In genomic region chr9:136726631-136727191, GRCh38 we compare ENCODE assay signal across 6 cellular contexts. TPM values are rescaled to one million over a fixed set of nuclear protein-coding genes. Genes with fewer than 3 reads are reported as not detected.
DNase-seq lines count a peak whose midpoint lies in the region; ATAC-seq lines count a peak whose summit lies in the region.

No MANE protein-coding gene starts in this region.

- H3K27ac Mint-ChIP-seq in stimulated activated naive CD8-positive, alpha-beta T cell treated with anti-CD3 and anti-CD28 coated beads, Interleukin-15, Interleukin-2, amounts not matched to agents 100 ng/mL and 50 ng/mL, for 24 hours = peak overlapping the region; percentile 99
- H3K27ac Mint-ChIP-seq in activated naive CD4-positive, alpha-beta T cell treated with anti-CD3 and anti-CD28 coated beads for 36 hours = peak overlapping the region; percentile 77
- peak overlapping the region; percentile 89 for H3K27ac Mint-ChIP-seq in memory B cell

- H3K27me3 Mint-ChIP-seq in stimulated activated naive CD8-positive, alpha-beta T cell treated with anti-CD3 and anti-CD28 coated beads, Interleukin-15, Interleukin-2, amounts not matched to agents 100 ng/mL and 50 ng/mL, for 24 hours = no peaks in the 10 kb centered on the region
- no peaks in the 10 kb centered on the region for H3K27me3 Mint-ChIP-seq in activated naive CD4-positive, alpha-beta T cell treated with anti-CD3 and anti-CD28 coated beads for 36 hours (ENCODE audit: low read depth)
- H3K27me3 Mint-ChIP-seq in memory B cell = no peaks in the 10 kb centered on the region

- ATAC-seq in stimulated activated naive CD8-positive, alpha-beta T cell treated with anti-CD3 and anti-CD28 coated beads, Interleukin-15, Interleukin-2, amounts not matched to agents 100 U/mL and 50 U/mL, for 24 hours = no peak
- peak; percentile 61 for ATAC-seq in memory B cell (ENCODE audit: low read depth)
- ATAC-seq in HG03439 (IDR thresholded peaks at IDR 0.05; ENCODE audit: unreplicated experiment) = no peak
- ATAC-seq in GM21360 (IDR thresholded peaks at IDR 0.05; ENCODE audit: unreplicated experiment) = no peak

- peak overlapping the region; percentile 98 for H3K4me3 Mint-ChIP-seq in stimulated activated naive CD8-positive, alpha-beta T cell treated with anti-CD3 and anti-CD28 coated beads, Interleukin-15, Interleukin-2, amounts not matched to agents 100 ng/mL and 50 ng/mL, for 24 hours
- peak overlapping the region; percentile 92 for H3K4me3 Mint-ChIP-seq in activated naive CD4-positive, alpha-beta T cell treated with anti-CD3 and anti-CD28 coated beads for 36 hours
- peak overlapping the region; percentile 95 for H3K4me3 Mint-ChIP-seq in memory B cell

- H3K36me3 Mint-ChIP-seq in stimulated activated naive CD8-positive, alpha-beta T cell treated with anti-CD3 and anti-CD28 coated beads, Interleukin-15, Interleukin-2, amounts not matched to agents 100 ng/mL and 50 ng/mL, for 24 hours (ENCODE audit: low read depth) = peaks cover 40% of the 10 kb centered on the region
- H3K36me3 Mint-ChIP-seq in activated naive CD4-positive, alpha-beta T cell treated with anti-CD3 and anti-CD28 coated beads for 36 hours (ENCODE audit: low read depth) = peaks cover 35% of the 10 kb centered on the region
- peaks cover 16% of the 10 kb centered on the region for H3K36me3 Mint-ChIP-seq in memory B cell

- peaks cover 40% of the 10 kb centered on the region for H3K4me1 Mint-ChIP-seq in stimulated activated naive CD8-positive, alpha-beta T cell treated with anti-CD3 and anti-CD28 coated beads, Interleukin-15, Interleukin-2, amounts not matched to agents 100 ng/mL and 50 ng/mL, for 24 hours (ENCODE audit: low read depth)
- H3K4me1 Mint-ChIP-seq in activated naive CD4-positive, alpha-beta T cell treated with anti-CD3 and anti-CD28 coated beads for 36 hours (ENCODE audit: low read depth) = peaks cover 41% of the 10 kb centered on the region
- H3K4me1 Mint-ChIP-seq in memory B cell = peaks cover 12% of the 10 kb centered on the region

- CTCF ChIA-PET in activated naive CD4-positive, alpha-beta T cell treated with anti-CD3 and anti-CD28 coated beads for 36 hours (lab: Charles Lee) = interaction anchor here (0.6 to 2.7 kb wide), 10 partner anchors 10 to 708 kb away, joined by 3 to 9 read pairs (median 4); no protein-coding TSS in a partner anchor

- intact Hi-C loops in activated naive CD4-positive, alpha-beta T cell treated with anti-CD3 and anti-CD28 coated beads for 36 hours (cut with micrococcal nuclease) = no loop called here

- no peaks in the 10 kb centered on the region for H3K9me3 Mint-ChIP-seq in stimulated activated naive CD8-positive, alpha-beta T cell treated with anti-CD3 and anti-CD28 coated beads, Interleukin-15, Interleukin-2, amounts not matched to agents 100 ng/mL and 50 ng/mL, for 24 hours
- no peaks in the 10 kb centered on the region for H3K9me3 Mint-ChIP-seq in activated naive CD4-positive, alpha-beta T cell treated with anti-CD3 and anti-CD28 coated beads for 36 hours
- no peaks in the 10 kb centered on the region for H3K9me3 Mint-ChIP-seq in memory B cell

- DNase-seq in stimulated activated naive CD8-positive, alpha-beta T cell treated with anti-CD3 and anti-CD28 coated beads, Interleukin-15, Interleukin-2, amounts not matched to agents 100 U/mL and 50 U/mL, for 24 hours = no peak
- peak; percentile 64 for DNase-seq in activated naive CD4-positive, alpha-beta T cell treated with anti-CD3 and anti-CD28 coated beads for 36 hours
- DNase-seq in memory B cell (ENCODE audit: low spot score in 2 of 2) = no peak

RNA-seq across cellular contexts. Expression of gene DIPK1B, which starts 14.3 kb away (rescaled TPM):
- under 1 TPM in 1 of 2 experiments, not detected in 1; 0.10 TPM for total RNA-seq in activated naive CD4-positive, alpha-beta T cell treated with anti-CD3 and anti-CD28 coated beads for 36 hours

RNA-seq across cellular contexts. Expression of gene LCN10, which starts 16.0 kb away (rescaled TPM):
- 1 to 10 TPM in 1 of 2 experiments, under 1 TPM in 1; 0.83 to 1.0 TPM for total RNA-seq in activated naive CD4-positive, alpha-beta T cell treated with anti-CD3 and anti-CD28 coated beads for 36 hours

RNA-seq across cellular contexts. Expression of gene LCN6, which starts 21.6 kb away (rescaled TPM):
- not detected for total RNA-seq in activated naive CD4-positive, alpha-beta T cell treated with anti-CD3 and anti-CD28 coated beads for 36 hours

RNA-seq across cellular contexts. Expression of gene LCN8, which starts 31.3 kb away (rescaled TPM):
- not detected for total RNA-seq in activated naive CD4-positive, alpha-beta T cell treated with anti-CD3 and anti-CD28 coated beads for 36 hours

RNA-seq across cellular contexts. Expression of gene LCN15, which starts 37.6 kb away (rescaled TPM):
- total RNA-seq in activated naive CD4-positive, alpha-beta T cell treated with anti-CD3 and anti-CD28 coated beads for 36 hours = not detected
